8 cellular contexts compared by ENCODE assay signal in genomic region chr12:12999276-12999958, GRCh38. TPM values are rescaled to one million over a fixed set of nuclear protein-coding genes. Genes with fewer than 3 reads are reported as not detected.
DNase-seq lines count a peak whose midpoint lies in the region; ATAC-seq and TF ChIP-seq lines count a peak whose summit lies in the region.

No MANE protein-coding gene starts in this region.

- no peaks in the 10 kb centered on the region for H3K9me2 ChIP-seq in Karpas-422 (replicated peaks; ENCODE audit: insufficient read depth, low read length)

- H3K36me3 ChIP-seq in BLaER1 (no peaks in the 10 kb centered on the region), Karpas-422 (ENCODE audit: insufficient read depth, low read length) (no peaks in the 10 kb centered on the region), right lobe of liver (no peaks in the 10 kb centered on the region), thyroid gland (no peaks in the 10 kb centered on the region)

- DNase-seq in Karpas-422 (no peak), cardiac fibroblast (ENCODE audit: low read depth in 2 of 2) (peak; percentile 27), right lobe of liver (peak in 2 of 3 donors; percentile 28 to 57), thyroid gland (peak; percentile 15 to 55), OCI-M2 (lab: John Stamatoyannopoulos, UW; ENCODE audit: unreplicated experiment) (no peak), NCI-H1105 treated with DMSO at 0.1 percent for 48 hours (lab: John Stamatoyannopoulos, UW) (no peak)

- peaks cover 24% of the 10 kb centered on the region for H3K27me3 ChIP-seq in BLaER1
- no peaks in the 10 kb centered on the region for H3K27me3 ChIP-seq in Karpas-422 (ENCODE audit: low read length)
- no peaks in the 10 kb centered on the region for H3K27me3 ChIP-seq in right lobe of liver
- no peaks in the 10 kb centered on the region for H3K27me3 ChIP-seq in thyroid gland

- peak overlapping the region; percentile 80 for H3K9ac ChIP-seq in BLaER1
- peak overlapping the region; percentile 59 for H3K9ac ChIP-seq in Karpas-422 (ENCODE audit: low read length)

- TF ChIP-seq POLR2A in right lobe of liver (IDR thresholded peaks at IDR 0.05) (no peak), thyroid gland (IDR thresholded peaks at IDR 0.05) (no peak)

- peak overlapping the region; percentile 78; the same call in 1 of the 2 replicates for H2AFZ ChIP-seq in Karpas-422 (ENCODE audit: low read length)

- peak overlapping the region; percentile 76 for H3K4me3 ChIP-seq in BLaER1
- peak overlapping the region; percentile 62; the same call in 1 of the 2 replicates for H3K4me3 ChIP-seq in Karpas-422 (ENCODE audit: low read length)
- peak overlapping the region; percentile 94 to 95 for H3K4me3 ChIP-seq in cardiac fibroblast (replicated peaks in 1 of 2; ENCODE audit: low read depth in 2 of 2, low read length in 2 of 2)
- H3K4me3 ChIP-seq in right lobe of liver = peak overlapping the region; percentile 65 to 94 (median 94)
- peak overlapping the region; percentile 64 to 93 (median 92) for H3K4me3 ChIP-seq in thyroid gland (replicated peaks in 1 of 3)

- H3K27ac ChIP-seq in BLaER1 = peak overlapping the region; percentile 51; the same call in 1 of the 2 replicates
- no peak overlapping the region for H3K27ac ChIP-seq in Karpas-422 (ENCODE audit: low read length)
- peak overlapping the region; percentile 78 to 85 (median 78) for H3K27ac ChIP-seq in right lobe of liver
- H3K27ac ChIP-seq in thyroid gland = peak overlapping the region; percentile 73 to 86 (median 84)

- H3K4me2 ChIP-seq in BLaER1 = peak overlapping the region; percentile 100
- peak overlapping the region; percentile 69 for H3K4me2 ChIP-seq in Karpas-422 (ENCODE audit: low read depth, low read length, poor library complexity, severe bottlenecking)

- ATAC-seq in right lobe of liver = peak; percentile 0 to 41 (median 4)
- ATAC-seq in GM18858 (IDR thresholded peaks at IDR 0.05; ENCODE audit: unreplicated experiment) = no peak

- H3K4me1 ChIP-seq in BLaER1 (peaks cover 23% of the 10 kb centered on the region), Karpas-422 (ENCODE audit: low read length) (peaks cover 15% of the 10 kb centered on the region), right lobe of liver (peaks cover 0 to 58% (median 10%) of the 10 kb centered on the region in 4 donors), thyroid gland (peaks cover 47 to 53% of the 10 kb centered on the region in 2 donors)

- TF ChIP-seq CTCF in cardiac fibroblast (IDR thresholded peaks at IDR 0.05; ENCODE audit: low read depth, low read length) (no peak), right lobe of liver (IDR thresholded peaks at IDR 0.05) (no peak), thyroid gland (IDR thresholded peaks at IDR 0.05) (no peak)

- H4K20me1 ChIP-seq in BLaER1 (no peaks in the 10 kb centered on the region), Karpas-422 (ENCODE audit: insufficient read depth, low read depth, low read length) (no peaks in the 10 kb centered on the region)

- intact Hi-C loops in right lobe of liver (cut with DNase I) = no loop called here
- intact Hi-C loops in thyroid gland (cut with DNase I) = no loop called here

- 14% methylated on average over 22 of the region's 22 CpGs for WGBS in right lobe of liver (ENCODE audit: insufficient coverage, low coverage, low lambda C conversion rate, missing lambda C conversion rate)
- WGBS in thyroid gland, 2 donors = 5 to 11% methylated on average over 22 of the region's 22 CpGs

- no peaks in the 10 kb centered on the region for H3K79me2 ChIP-seq in Karpas-422 (ENCODE audit: low read length)

- H3K9me3 ChIP-seq in BLaER1 (no peaks in the 10 kb centered on the region), Karpas-422 (ENCODE audit: low read length) (no peaks in the 10 kb centered on the region), right lobe of liver (no peaks in the 10 kb centered on the region), thyroid gland (no peaks in the 10 kb centered on the region)

RNA-seq across cellular contexts. Expression of gene HEBP1, which starts 0.6 kb away (rescaled TPM):
- total RNA-seq in Karpas-422 (2014; rRNA removed; shearing (Covaris generic); ENCODE audit: low replicate concordance) = 0.22 and 0.34 TPM in 2 replicates
- total RNA-seq in right lobe of liver (100 to 1,000 TPM in 1 of 6 experiments, 10 to 100 TPM in 5; 45.8 to 100 (median 68.9) TPM), thyroid gland (100 to 1,000 TPM in 1 of 4 donors, 10 to 100 TPM in 3; 80.4 to 125 (median 91.3) TPM)

RNA-seq across cellular contexts. Expression of gene FAM234B, which starts 44.8 kb away (rescaled TPM):
- total RNA-seq in Karpas-422 (2014; rRNA removed; shearing (Covaris generic); ENCODE audit: low replicate concordance) = 3.9 and 5.6 TPM in 2 replicates
- total RNA-seq in right lobe of liver (1 to 10 TPM; 2.9 to 4.8 (median 3.2) TPM), thyroid gland (10 to 100 TPM; 15.7 to 23.2 (median 19.3) TPM)

RNA-seq across cellular contexts. Expression of gene GPRC5D, which starts 47.4 kb away (rescaled TPM):
- not detected in 2 replicates for total RNA-seq in Karpas-422 (2014; rRNA removed; shearing (Covaris generic); ENCODE audit: low replicate concordance)
- not detected for total RNA-seq in right lobe of liver
- total RNA-seq in thyroid gland = not detected

Comparison
In these comparisons a context has a peak if more than half of its experiments do, and no peak if none do; other contexts are left out.
1. DNase-seq: peak in cardiac fibroblast (2 of 2), right lobe of liver (2 of 3) and thyroid gland (2 of 2); none in Karpas-422 (single experiment), OCI-M2 (single experiment) and NCI-H1105 treated with DMSO at 0.1 percent for 48 hours (single experiment).
2. RNA of gene HEBP1, which starts 0.6 kb away (total RNA-seq): 80.4 to 125 TPM in thyroid gland and 45.8 to 100 TPM in right lobe of liver; 0.22 to 0.34 TPM in Karpas-422; every median in the first group is over 10 times any median in the second.
3. Peak in every context shown above with its lines, with median percentiles within 50 percentile points of each other: H3K4me3 ChIP-seq.